ENCODE assay signal across 8 cellular contexts in genomic region chr2:9423922-9424272, GRCh38. TPM values are rescaled to one million over a fixed set of nuclear protein-coding genes. Genes with fewer than 3 reads are reported as not detected.
DNase-seq lines count a peak whose midpoint lies in the region; ATAC-seq and TF ChIP-seq lines count a peak whose summit lies in the region.

No MANE protein-coding gene starts in this region.

- peak in 1 of 2 donors; percentile 8 for ATAC-seq in activated T-cell treated with anti-CD3 and anti-CD28 coated beads, Interleukin-2, amount 50 U/mL, for 4 hours
- ATAC-seq in HG03045 (IDR thresholded peaks at IDR 0.05; ENCODE audit: unreplicated experiment) (peak; percentile 7), omental fat pad (ENCODE audit: low FRiP score) (no peak)

- CTCF ChIA-PET in GM10248 (lab: Yijun Ruan, JAX), result no interaction called here

- H3K4me1 Mint-ChIP-seq in activated T-cell treated with anti-CD3 and anti-CD28 coated beads, Interleukin-2, amount 50 U/mL, for 4 hours (ENCODE audit: low read depth), result peaks cover 34% of the 10 kb centered on the region

- peak overlapping the region; percentile 98 for H3K4me3 ChIP-seq in rectal smooth muscle tissue (ENCODE audit: low read length)

- no peak for TF ChIP-seq CTCF in GM10248 (IDR thresholded peaks at IDR 0.05; ENCODE audit: control extremely low read depth, extremely low read depth, low read depth, missing control alignments)
- TF ChIP-seq CTCF in omental fat pad (IDR thresholded peaks at IDR 0.05), result no peak

- peaks cover 10% of the 10 kb centered on the region for H3K36me3 Mint-ChIP-seq in activated T-cell treated with anti-CD3 and anti-CD28 coated beads, Interleukin-2, amount 50 U/mL, for 4 hours (ENCODE audit: insufficient read depth)

- no peaks in the 10 kb centered on the region for H3K27me3 Mint-ChIP-seq in activated T-cell treated with anti-CD3 and anti-CD28 coated beads, Interleukin-2, amount 50 U/mL, for 4 hours (ENCODE audit: low read depth)

- no peaks in the 10 kb centered on the region for H3K36me3 ChIP-seq in rectal smooth muscle tissue (ENCODE audit: control insufficient read depth, insufficient read depth, low read length)

- peaks cover 11% of the 10 kb centered on the region for H3K4me1 ChIP-seq in rectal smooth muscle tissue (ENCODE audit: control insufficient read depth, insufficient read depth, low read length)

- no peaks in the 10 kb centered on the region for H3K9me3 Mint-ChIP-seq in activated T-cell treated with anti-CD3 and anti-CD28 coated beads, Interleukin-2, amount 50 U/mL, for 4 hours

- H3K9ac ChIP-seq in rectal smooth muscle tissue (ENCODE audit: low read length), result peak overlapping the region; percentile 92

- peak; percentile 10 for DNase-seq in activated T-cell treated with anti-CD3 and anti-CD28 coated beads, Interleukin-2, amount 50 U/mL, for 4 hours
- no peak for DNase-seq in activated T-cell treated with anti-CD3 and anti-CD28 coated beads, Interleukin-2, amount 50 U/mL, for 48 hours
- DNase-seq in UCSD-AML1 (lab: John Stamatoyannopoulos, UW; ENCODE audit: unreplicated experiment), result peak; percentile 57
- peak; percentile 15 for DNase-seq in fibroblast of gingiva (ENCODE audit: low read depth)
- no peak for DNase-seq in GM10248 (ENCODE audit: extremely low spot score)
- DNase-seq in omental fat pad (ENCODE audit: low spot score), result no peak

- no peaks in the 10 kb centered on the region for H3K27me3 ChIP-seq in rectal smooth muscle tissue (ENCODE audit: control insufficient read depth, insufficient read depth, low read length)

- peak overlapping the region; percentile 93 for H3K27ac ChIP-seq in rectal smooth muscle tissue (ENCODE audit: low read depth, low read length)

- POLR2A ChIA-PET in GM10248 (lab: Yijun Ruan, JAX), result interaction anchor here (0.7 kb wide), 1 partner anchor 22 kb away, joined by 3 read pairs; no protein-coding TSS in a partner anchor

- H3K4me3 Mint-ChIP-seq in activated T-cell treated with anti-CD3 and anti-CD28 coated beads, Interleukin-2, amount 50 U/mL, for 4 hours, result no peak overlapping the region

RNA-seq across cellular contexts. Expression of gene CPSF3, which starts 0.4 kb away (rescaled TPM):
- 10 to 100 TPM; 61.8 to 66.6 (median 63.5) TPM for total RNA-seq in activated T-cell treated with anti-CD3 and anti-CD28 coated beads, Interleukin-2, amount 50 U/mL, for 4 hours
- 10 to 100 TPM; 17.9 to 24.4 (median 20.7) TPM for total RNA-seq in omental fat pad

RNA-seq across cellular contexts. Expression of gene ITGB1BP1, which starts 0.6 kb away (rescaled TPM):
- total RNA-seq in activated T-cell treated with anti-CD3 and anti-CD28 coated beads, Interleukin-2, amount 50 U/mL, for 4 hours, result 100 to 1,000 TPM in 2 of 3 donors, 10 to 100 TPM in 1; 90.2 to 137 (median 119) TPM
- 100 to 1,000 TPM in 3 of 4 donors, 10 to 100 TPM in 1; 92.2 to 183 (median 143) TPM for total RNA-seq in omental fat pad

RNA-seq across cellular contexts. Expression of gene IAH1, which starts 50.5 kb away (rescaled TPM):
- total RNA-seq in activated T-cell treated with anti-CD3 and anti-CD28 coated beads, Interleukin-2, amount 50 U/mL, for 4 hours, result 10 to 100 TPM; 39.0 to 40.6 (median 40.3) TPM
- total RNA-seq in omental fat pad, result 10 to 100 TPM; 41.4 to 71.8 (median 47.3) TPM

Comparison
In these comparisons a context has a peak if more than half of its experiments do, and no peak if none do; other contexts are left out.
1. DNase-seq: peak in activated T-cell treated with anti-CD3 and anti-CD28 coated beads, Interleukin-2, amount 50 U/mL, for 4 hours (single experiment), UCSD-AML1 (single experiment) and fibroblast of gingiva (single experiment); none in activated T-cell treated with anti-CD3 and anti-CD28 coated beads, Interleukin-2, amount 50 U/mL, for 48 hours (0 of 2), GM10248 (single experiment) and omental fat pad (single experiment).